Comparison of ENCODE assay signal across 8 cellular contexts in the genomic region with DNA sequence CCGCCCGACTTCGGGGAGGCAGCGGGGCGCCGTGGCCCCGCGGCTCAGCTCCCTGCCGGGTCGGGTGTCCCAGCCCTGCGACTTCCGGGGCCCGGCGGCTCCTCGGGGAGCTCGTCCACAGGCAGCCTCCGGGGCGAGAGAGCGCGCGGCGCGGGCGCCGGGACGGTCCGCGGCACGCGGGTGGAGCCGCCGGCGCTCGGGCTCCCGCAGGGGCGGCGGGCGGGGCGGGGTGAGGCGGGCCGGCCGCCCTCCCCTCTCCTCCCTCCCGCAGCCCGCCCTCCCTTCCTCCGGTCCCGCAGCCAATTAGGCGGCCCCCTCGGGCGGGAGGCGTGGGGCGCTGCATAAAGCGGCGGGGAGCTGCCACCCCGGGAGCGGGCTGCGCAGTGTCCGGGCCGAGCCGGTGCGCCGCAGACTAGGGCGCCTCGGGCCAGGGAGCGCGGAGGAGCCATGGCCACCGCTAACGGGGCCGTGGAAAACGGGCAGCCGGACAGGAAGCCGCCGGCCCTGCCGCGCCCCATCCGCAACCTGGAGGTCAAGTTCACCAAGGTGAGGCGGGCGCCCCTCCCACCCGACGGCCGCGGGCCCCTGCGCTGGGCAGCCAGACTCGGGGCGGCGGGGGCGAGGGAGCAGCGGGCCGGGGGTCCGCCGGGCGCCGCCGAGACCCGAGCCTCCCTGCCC. TPM values are rescaled to one million over a fixed set of nuclear protein-coding genes. Genes with fewer than 3 reads are reported as not detected.
DNase-seq lines count a peak whose midpoint lies in the region; ATAC-seq and TF ChIP-seq lines count a peak whose summit lies in the region.

TSS of gene ALDH1A3 (plus strand) at position 371 of the 678 bp plus-strand sequence. CDS start at position 448, 77 bp downstream.

- CTCF ChIA-PET in activated CD8-positive, alpha-beta T cell treated with anti-CD3 and anti-CD28 coated beads, Interleukin-2, amount 10 ng/mL, durations not matched to agents 7 days and 5 days (lab: Charles Lee) = no interaction called here

- TF ChIP-seq CTCF in progenitor cell of endocrine pancreas (IDR thresholded peaks at IDR 0.05; ENCODE audit: unreplicated experiment) = no peak

- peak within 1 kb of the TSS; percentile 56 for H3K4me3 Mint-ChIP-seq in activated CD8-positive, alpha-beta T cell treated with anti-CD3 and anti-CD28 coated beads, Interleukin-2, amount 10 ng/mL, durations not matched to agents 7 days and 5 days
- H3K4me3 Mint-ChIP-seq in progenitor cell of endocrine pancreas (ENCODE audit: low read depth) = peak within 1 kb of the TSS; percentile 75

- peaks cover 72% of the 10 kb centered on the region for H3K27me3 Mint-ChIP-seq in activated CD8-positive, alpha-beta T cell treated with anti-CD3 and anti-CD28 coated beads, Interleukin-2, amount 10 ng/mL, durations not matched to agents 7 days and 5 days (ENCODE audit: low read depth)
- H3K27me3 Mint-ChIP-seq in progenitor cell of endocrine pancreas = peaks cover 87% of the 10 kb centered on the region

- H3K27ac Mint-ChIP-seq in activated CD8-positive, alpha-beta T cell treated with anti-CD3 and anti-CD28 coated beads, Interleukin-2, amount 10 ng/mL, durations not matched to agents 7 days and 5 days = no peak within 1 kb of the TSS
- no peak within 1 kb of the TSS for H3K27ac Mint-ChIP-seq in progenitor cell of endocrine pancreas

- H3K4me1 Mint-ChIP-seq in activated CD8-positive, alpha-beta T cell treated with anti-CD3 and anti-CD28 coated beads, Interleukin-2, amount 10 ng/mL, durations not matched to agents 7 days and 5 days (ENCODE audit: low read depth) = peaks cover 10% of the 10 kb centered on the region
- H3K4me1 Mint-ChIP-seq in progenitor cell of endocrine pancreas (ENCODE audit: low read depth) = peaks cover 6% of the 10 kb centered on the region

- H3K9me3 Mint-ChIP-seq in activated CD8-positive, alpha-beta T cell treated with anti-CD3 and anti-CD28 coated beads, Interleukin-2, amount 10 ng/mL, durations not matched to agents 7 days and 5 days (ENCODE audit: insufficient read depth) = no peaks in the 10 kb centered on the region
- H3K9me3 Mint-ChIP-seq in progenitor cell of endocrine pancreas (ENCODE audit: low read depth) = no peaks in the 10 kb centered on the region

- H3K36me3 Mint-ChIP-seq in activated CD8-positive, alpha-beta T cell treated with anti-CD3 and anti-CD28 coated beads, Interleukin-2, amount 10 ng/mL, durations not matched to agents 7 days and 5 days (ENCODE audit: low read depth) = no peaks in the 10 kb centered on the region
- H3K36me3 Mint-ChIP-seq in progenitor cell of endocrine pancreas (ENCODE audit: insufficient read depth) = no peaks in the 10 kb centered on the region

- ATAC-seq in HG02678 (IDR thresholded peaks at IDR 0.05; ENCODE audit: unreplicated experiment) (peak; percentile 49), HG02870 (IDR thresholded peaks at IDR 0.05; ENCODE audit: unreplicated experiment) (no peak), GM18870 (IDR thresholded peaks at IDR 0.05; ENCODE audit: unreplicated experiment) (no peak)
- ATAC-seq in activated CD8-positive, alpha-beta T cell treated with anti-CD3 and anti-CD28 coated beads, Interleukin-2, amount 10 ng/mL, durations not matched to agents 7 days and 5 days = peak; percentile 64

- POLR2A ChIA-PET in activated CD8-positive, alpha-beta T cell treated with anti-CD3 and anti-CD28 coated beads, Interleukin-2, amount 10 ng/mL, durations not matched to agents 7 days and 5 days (lab: Charles Lee) = interaction anchor here (0.6 kb wide), 1 partner anchor 9 kb away, joined by 4 read pairs; no protein-coding TSS in a partner anchor

- DNase-seq in GM04504 (ENCODE audit: low read depth) (peak; percentile 60), germinal center (ENCODE audit: low spot score) (peak; percentile 37), progenitor cell of endocrine pancreas (ENCODE audit: low spot score, unreplicated experiment) (no peak)
- peak; percentile 23 for DNase-seq in activated CD8-positive, alpha-beta T cell treated with anti-CD3 and anti-CD28 coated beads, Interleukin-2, amount 10 ng/mL, durations not matched to agents 7 days and 5 days
- no peak for DNase-seq in activated CD4-positive, CD25-positive, alpha-beta regulatory T cell treated with anti-CD3 and anti-CD28 coated beads, Interleukin-2, amount 50 U/mL, for 72 hours

RNA-seq across cellular contexts. Expression of gene ALDH1A3, which starts in this region (rescaled TPM):
- not detected for total RNA-seq in activated CD8-positive, alpha-beta T cell treated with anti-CD3 and anti-CD28 coated beads, Interleukin-2, amount 10 ng/mL, durations not matched to agents 7 days and 5 days
- total RNA-seq in progenitor cell of endocrine pancreas = 0.33 and 0.41 TPM in 2 replicates

Comparison
In these comparisons a context has a peak if more than half of its experiments do, and no peak if none do; other contexts are left out.
1. Peak in DNase-seq and ATAC-seq in activated CD8-positive, alpha-beta T cell treated with anti-CD3 and anti-CD28 coated beads, Interleukin-2, amount 10 ng/mL, durations not matched to agents 7 days and 5 days; RNA of the gene not detected or under 1 TPM.
2. DNase-seq: peak in GM04504 (single experiment) and germinal center (single experiment); none in progenitor cell of endocrine pancreas (single experiment) and activated CD4-positive, CD25-positive, alpha-beta regulatory T cell treated with anti-CD3 and anti-CD28 coated beads, Interleukin-2, amount 50 U/mL, for 72 hours (single experiment).